In genomic region chr21:37225440-37225839, GRCh38 we compare ENCODE assay signal across 10 cellular contexts. TPM values are rescaled to one million over a fixed set of nuclear protein-coding genes. Genes with fewer than 3 reads are reported as not detected.
DNase-seq lines count a peak whose midpoint lies in the region; ATAC-seq and TF ChIP-seq lines count a peak whose summit lies in the region.
"Had no signal": no experiment of that assay in that cellular context is flagged by ENCODE, and none has a peak within 500 bp of the region (broad histone marks: within the 10 kb centered on the region; RNA-seq: fewer than 3 reads in every experiment).

No MANE protein-coding gene starts in this region.

- no TSS peak for BruUV-seq in OCI-LY7 (replicated peaks; lab: Mats Ljungman, UMichigan)

- peaks cover 22 to 41% (median 39%) of the 10 kb centered on the region in 10 experiments for H3K4me1 ChIP-seq in BLaER1 treated with 17β-estradiol and CSF1 and Interleukin-3, amounts not matched to agents 10 nM and 100 nM
- H3K4me1 ChIP-seq in OCI-LY7 (ENCODE audit: insufficient read depth, low read length, poor library complexity, severe bottlenecking) = peaks cover 9% of the 10 kb centered on the region
- H3K4me1 ChIP-seq: SJCRH30 had no signal

- no peaks in the 10 kb centered on the region; a peak in 2 of 22 replicates for H3K9me3 ChIP-seq in BLaER1 treated with 17β-estradiol and CSF1 and Interleukin-3, amounts not matched to agents 10 nM and 100 nM (replicated peaks in 1 of 11)
- H3K9me3 ChIP-seq in T-helper 17 cell (ENCODE audit: control insufficient read depth, low read length, poor library complexity, severe bottlenecking) (no peaks in the 10 kb centered on the region), OCI-LY7 (ENCODE audit: low read length) (no peaks in the 10 kb centered on the region)

- peaks cover 63 to 76% (median 69%) of the 10 kb centered on the region in 11 experiments for H3K36me3 ChIP-seq in BLaER1 treated with 17β-estradiol and CSF1 and Interleukin-3, amounts not matched to agents 10 nM and 100 nM
- H3K36me3 ChIP-seq in OCI-LY7 (ENCODE audit: insufficient read depth, low read length) = peaks cover 74% of the 10 kb centered on the region

- H4K20me1 ChIP-seq in BLaER1 treated with 17β-estradiol and CSF1 and Interleukin-3, amounts not matched to agents 10 nM and 100 nM = peaks cover 0 to 18% (median under 1%) of the 10 kb centered on the region in 11 experiments; a peak in 9 of 22 replicates
- H4K20me1 ChIP-seq in OCI-LY7 (ENCODE audit: insufficient read depth, low read length) = no peaks in the 10 kb centered on the region

- peak overlapping the region in 6 of 10 experiments; percentile 0 to 36 (median 16); a peak in 8 of 20 replicates for H3K4me3 ChIP-seq in BLaER1 treated with 17β-estradiol and CSF1 and Interleukin-3, amounts not matched to agents 10 nM and 100 nM
- H3K4me3 ChIP-seq in OCI-LY7 (ENCODE audit: low read depth, low read length, poor library complexity, severe bottlenecking) = no peak overlapping the region
- H3K4me3 ChIP-seq: SJCRH30 had no signal

- peak overlapping the region; percentile 34 to 83 (median 76) for H3K4me2 ChIP-seq in BLaER1 treated with 17β-estradiol and CSF1 and Interleukin-3, amounts not matched to agents 10 nM and 100 nM
- H3K4me2 ChIP-seq in OCI-LY7 (ENCODE audit: low read length) = no peak overlapping the region

- H3K79me2 ChIP-seq in OCI-LY7 (ENCODE audit: insufficient read depth, low read depth, low read length) = peaks cover 19% of the 10 kb centered on the region; the same call in 1 of the 2 replicates

- H3K36me3 Mint-ChIP-seq in T-helper 17 cell (ENCODE audit: low read depth) = peaks cover 4% of the 10 kb centered on the region

- H3K27me3 ChIP-seq in BLaER1 treated with 17β-estradiol and CSF1 and Interleukin-3, amounts not matched to agents 10 nM and 100 nM = no peaks in the 10 kb centered on the region
- H3K27me3 ChIP-seq: SJCRH30 had no signal

- H3K27ac ChIP-seq in BLaER1 treated with 17β-estradiol and CSF1 and Interleukin-3, amounts not matched to agents 10 nM and 100 nM = peak overlapping the region in 9 of 11 experiments; percentile 51 to 72 (median 64); a peak in 18 of 22 replicates
- H3K27ac ChIP-seq in OCI-LY7 (ENCODE audit: low read depth, low read length, poor library complexity, severe bottlenecking) = no peak overlapping the region
- H3K27ac ChIP-seq: SJCRH30 had no signal

- intact Hi-C loops in OCI-LY7 (cut with micrococcal nuclease; ENCODE audit: unreplicated experiment) = no loop called here

- H3K27me3 Mint-ChIP-seq in T-helper 17 cell = no peaks in the 10 kb centered on the region

- DNase-seq in T-helper 17 cell (no peak), OCI-LY7 (ENCODE audit: low spot score) (no peak), NCI-H146 (lab: John Stamatoyannopoulos, UW) (no peak), NCI-H345 treated with DMSO at 0.1 percent for 48 hours (lab: John Stamatoyannopoulos, UW; ENCODE audit: unreplicated experiment) (no peak)
- DNase-seq in activated T-helper 9 cell treated with anti-CD3 and anti-CD28 coated beads, Interleukin-2, amount 50 U/mL, for 16 hours (ENCODE audit: low read depth) = peak; percentile 12
- peak in 2 of 3 donors; percentile 21 to 25 for DNase-seq in stimulated activated CD4-positive, alpha-beta T cell treated with anti-CD3 and anti-CD28 coated beads, Interleukin-12 subunit alpha, Interleukin-12 subunit beta, amount 100 ng/mL, for 48 hours (ENCODE audit: low read depth in 2 of 3, low spot score in 1 of 3)
- DNase-seq: NCI-H2171, SJCRH30 had no signal

- ATAC-seq in T-helper 17 cell (peak; percentile 35), GM21390 (IDR thresholded peaks at IDR 0.05; ENCODE audit: unreplicated experiment) (no peak)

- H3K9ac ChIP-seq in BLaER1 treated with 17β-estradiol and CSF1 and Interleukin-3, amounts not matched to agents 10 nM and 100 nM = peak overlapping the region in 9 of 11 experiments; percentile 36 to 55 (median 48); a peak in 18 of 22 replicates

- no peaks in the 10 kb centered on the region for H3K9me2 ChIP-seq in OCI-LY7 (ENCODE audit: insufficient read depth, low read length)

- H3K4me1 Mint-ChIP-seq in T-helper 17 cell = peaks cover 25% of the 10 kb centered on the region

- POLR2A ChIA-PET in OCI-LY7 (lab: Charles Lee) = no interaction called here

- no peak overlapping the region for H2AFZ ChIP-seq in OCI-LY7 (ENCODE audit: low read length)

- CTCF ChIA-PET in OCI-LY7 (lab: Charles Lee; ENCODE audit: unreplicated experiment) = no interaction called here

- peak overlapping the region; percentile 95 for H3K27ac Mint-ChIP-seq in T-helper 17 cell

- no peak for TF ChIP-seq CTCF in OCI-LY7 (conservative IDR thresholded peaks at IDR 0.05; ENCODE audit: low read length)

- H3K4me3 Mint-ChIP-seq in T-helper 17 cell = peak overlapping the region; percentile 74

RNA-seq across cellular contexts. Expression of gene VPS26C, which starts 41.7 kb away (rescaled TPM):
- total RNA-seq in T-helper 17 cell (10 to 100 TPM; 42.9 to 45.8 TPM), OCI-LY7 (2022) (43.3 and 46.7 TPM in 2 replicates)
- total RNA-seq in OCI-LY7 (2014; rRNA removed; shearing (Covaris generic)) = 33.0 and 39.7 TPM in 2 replicates

Comparison
In these comparisons a context has a peak if more than half of its experiments do, and no peak if none do; other contexts are left out.
1. DNase-seq: peak in activated T-helper 9 cell treated with anti-CD3 and anti-CD28 coated beads, Interleukin-2, amount 50 U/mL, for 16 hours (single experiment) and stimulated activated CD4-positive, alpha-beta T cell treated with anti-CD3 and anti-CD28 coated beads, Interleukin-12 subunit alpha, Interleukin-12 subunit beta, amount 100 ng/mL, for 48 hours (2 of 3); none in T-helper 17 cell (0 of 3), OCI-LY7 (single experiment), NCI-H146 (single experiment) and NCI-H345 treated with DMSO at 0.1 percent for 48 hours (single experiment).